22 cellular contexts compared by ENCODE assay signal in genomic region chr5:118628672-118629354, GRCh38.
DNase-seq lines count a peak whose midpoint lies in the region; TF ChIP-seq lines count a peak whose summit lies in the region.
"Had no signal": no experiment of that assay in that cellular context is flagged by ENCODE, and none has a peak within 500 bp of the region (broad histone marks: within the 10 kb centered on the region; RNA-seq: fewer than 3 reads in every experiment).

No MANE protein-coding gene starts in this region.

- H3K27me3 Mint-ChIP-seq in osteocyte (ENCODE audit: unreplicated experiment), result peaks cover 3% of the 10 kb centered on the region
- H3K27me3 Mint-ChIP-seq: activated CD4-positive, alpha-beta T cell treated with anti-CD3 and anti-CD28 coated beads, Interleukin-2, amount 10 ng/mL, durations not matched to agents 7 days and 5 days; activated CD8-positive, alpha-beta memory T cell treated with anti-CD3 and anti-CD28 coated beads, Interleukin-2, amount 10 ng/mL, durations not matched to agents 7 days and 5 days; activated naive CD8-positive, alpha-beta T cell treated with anti-CD3 and anti-CD28 coated beads for 36 hours; B cell; effector memory CD8-positive, alpha-beta T cell had no signal

- DNase-seq in NCI-H146 (lab: John Stamatoyannopoulos, UW), result peak; percentile 0
- no peak for DNase-seq in NCI-H146 treated with DMSO at 0.1 percent for 48 hours (lab: John Stamatoyannopoulos, UW; ENCODE audit: unreplicated experiment)
- DNase-seq in SK-N-DZ (ENCODE audit: low spot score), result peak; percentile 36
- peak; percentile 9 for DNase-seq in glomerular visceral epithelial cell (ENCODE audit: extremely low spot score)
- no peak for DNase-seq in osteocyte (ENCODE audit: extremely low spot score, unreplicated experiment)
- no peak for DNase-seq in NCI-H187 (lab: John Stamatoyannopoulos, UW)
- DNase-seq in activated naive CD4-positive, alpha-beta T cell treated with anti-CD3 and anti-CD28 coated beads, Interleukin-2, amount 50 U/mL, for 16 hours, result no peak
- DNase-seq in stimulated activated CD4-positive, alpha-beta T cell treated with anti-CD3 and anti-CD28 coated beads, Interleukin-4, amount 100 ng/mL, for 4 hours, result no peak
- DNase-seq: activated CD4-positive, alpha-beta T cell treated with anti-CD3 and anti-CD28 coated beads, Interleukin-2, amount 10 ng/mL, durations not matched to agents 7 days and 5 days; activated CD8-positive, alpha-beta memory T cell treated with anti-CD3 and anti-CD28 coated beads, Interleukin-2, amount 10 ng/mL, durations not matched to agents 7 days and 5 days; activated naive CD8-positive, alpha-beta T cell treated with anti-CD3 and anti-CD28 coated beads for 36 hours; effector memory CD8-positive, alpha-beta T cell; left cardiac atrium; naive B cell; NCI-H1092; NCI-H2107; NCI-H524; SK-N-SH; stimulated activated naive CD4-positive, alpha-beta T cell treated with Interleukin-2 at 50 U/mL for 16 hours; T-helper 2 cell had no signal

- no peak overlapping the region for H3K4me3 Mint-ChIP-seq in osteocyte (ENCODE audit: unreplicated experiment)
- H3K4me3 Mint-ChIP-seq: activated CD4-positive, alpha-beta T cell treated with anti-CD3 and anti-CD28 coated beads, Interleukin-2, amount 10 ng/mL, durations not matched to agents 7 days and 5 days; activated CD8-positive, alpha-beta memory T cell treated with anti-CD3 and anti-CD28 coated beads, Interleukin-2, amount 10 ng/mL, durations not matched to agents 7 days and 5 days; activated naive CD8-positive, alpha-beta T cell treated with anti-CD3 and anti-CD28 coated beads for 36 hours; activated T-helper 1 cell treated with anti-CD3 and anti-CD28 coated beads, Interleukin-12 subunit alpha, Interleukin-12 subunit beta, Interleukin-2, Interleukin-4 antibody, amounts not matched to agents 30 ng/mL and 10 ng/mL and 1 ng/mL, durations not matched to agents 14 hours and 24 hours and 36 hours; B cell; effector memory CD8-positive, alpha-beta T cell; naive B cell had no signal

- no peaks in the 10 kb centered on the region for H3K36me3 Mint-ChIP-seq in osteocyte (ENCODE audit: unreplicated experiment)
- H3K36me3 Mint-ChIP-seq: activated CD8-positive, alpha-beta memory T cell treated with anti-CD3 and anti-CD28 coated beads, Interleukin-2, amount 10 ng/mL, durations not matched to agents 7 days and 5 days; activated naive CD8-positive, alpha-beta T cell treated with anti-CD3 and anti-CD28 coated beads for 36 hours; naive B cell had no signal

- TF ChIP-seq CTCF in osteocyte (IDR thresholded peaks at IDR 0.05), result peak; percentile 29

- no peak overlapping the region for H3K27ac Mint-ChIP-seq in osteocyte (ENCODE audit: unreplicated experiment)
- H3K27ac Mint-ChIP-seq: activated CD4-positive, alpha-beta T cell treated with anti-CD3 and anti-CD28 coated beads, Interleukin-2, amount 10 ng/mL, durations not matched to agents 7 days and 5 days; activated CD8-positive, alpha-beta memory T cell treated with anti-CD3 and anti-CD28 coated beads, Interleukin-2, amount 10 ng/mL, durations not matched to agents 7 days and 5 days; activated naive CD8-positive, alpha-beta T cell treated with anti-CD3 and anti-CD28 coated beads for 36 hours; activated T-helper 1 cell treated with anti-CD3 and anti-CD28 coated beads, Interleukin-12 subunit alpha, Interleukin-12 subunit beta, Interleukin-2, Interleukin-4 antibody, amounts not matched to agents 30 ng/mL and 10 ng/mL and 1 ng/mL, durations not matched to agents 14 hours and 24 hours and 36 hours; B cell; effector memory CD8-positive, alpha-beta T cell; naive B cell had no signal

- no peaks in the 10 kb centered on the region for H3K4me1 Mint-ChIP-seq in osteocyte (ENCODE audit: unreplicated experiment)
- H3K4me1 Mint-ChIP-seq: activated CD4-positive, alpha-beta T cell treated with anti-CD3 and anti-CD28 coated beads, Interleukin-2, amount 10 ng/mL, durations not matched to agents 7 days and 5 days; activated CD8-positive, alpha-beta memory T cell treated with anti-CD3 and anti-CD28 coated beads, Interleukin-2, amount 10 ng/mL, durations not matched to agents 7 days and 5 days; activated naive CD8-positive, alpha-beta T cell treated with anti-CD3 and anti-CD28 coated beads for 36 hours; B cell; naive B cell had no signal

- H3K9me3 Mint-ChIP-seq in osteocyte (ENCODE audit: unreplicated experiment), result no peaks in the 10 kb centered on the region
- H3K9me3 Mint-ChIP-seq: activated CD4-positive, alpha-beta T cell treated with anti-CD3 and anti-CD28 coated beads, Interleukin-2, amount 10 ng/mL, durations not matched to agents 7 days and 5 days; activated T-helper 1 cell treated with anti-CD3 and anti-CD28 coated beads, Interleukin-12 subunit alpha, Interleukin-12 subunit beta, Interleukin-2, Interleukin-4 antibody, amounts not matched to agents 30 ng/mL and 10 ng/mL and 1 ng/mL, durations not matched to agents 14 hours and 24 hours and 36 hours had no signal

Comparison
In these comparisons a context has a peak if more than half of its experiments do, and no peak if none do; other contexts are left out.
1. DNase-seq: peak in NCI-H146 (single experiment), SK-N-DZ (single experiment) and glomerular visceral epithelial cell (single experiment); none in NCI-H146 treated with DMSO at 0.1 percent for 48 hours (single experiment), osteocyte (single experiment), NCI-H187 (0 of 2), activated naive CD4-positive, alpha-beta T cell treated with anti-CD3 and anti-CD28 coated beads, Interleukin-2, amount 50 U/mL, for 16 hours (single experiment) and stimulated activated CD4-positive, alpha-beta T cell treated with anti-CD3 and anti-CD28 coated beads, Interleukin-4, amount 100 ng/mL, for 4 hours (0 of 2).